18 cellular contexts compared by ENCODE assay signal in genomic region chr12:131283191-131283861, GRCh38.
DNase-seq lines count a peak whose midpoint lies in the region; ATAC-seq and TF ChIP-seq lines count a peak whose summit lies in the region.
"Had no signal": no experiment of that assay in that cellular context is flagged by ENCODE, and none has a peak within 500 bp of the region (broad histone marks: within the 10 kb centered on the region; RNA-seq: fewer than 3 reads in every experiment).

No MANE protein-coding gene starts in this region.

- peak overlapping the region; percentile 44 for H4K5ac ChIP-seq in H9 (ENCODE audit: insufficient read length, low read depth, low read length)

- H2BK5ac ChIP-seq in H9 (ENCODE audit: insufficient read length, low read length) = no peak overlapping the region

- H2AFZ ChIP-seq in H9 (ENCODE audit: low read length) = no peak overlapping the region
- H2AFZ ChIP-seq: PC-9 had no signal

- no peaks in the 10 kb centered on the region for H3K4me1 Mint-ChIP-seq in activated CD4-positive, alpha-beta memory T cell treated with anti-CD3 and anti-CD28 coated beads, Interleukin-2, amount 10 ng/mL, durations not matched to agents 7 days and 5 days
- no peaks in the 10 kb centered on the region for H3K4me1 Mint-ChIP-seq in activated CD4-positive, alpha-beta memory T cell treated with anti-CD3 and anti-CD28 coated beads for 36 hours (ENCODE audit: low read depth)
- H3K4me1 Mint-ChIP-seq in H9 = peaks cover 3 to 24% of the 10 kb centered on the region in 2 experiments; a peak in 3 of 4 replicates
- H3K4me1 Mint-ChIP-seq in endothelial cell (ENCODE audit: unreplicated experiment) = no peaks in the 10 kb centered on the region

- H3K14ac ChIP-seq in H9 (ENCODE audit: insufficient read depth, low read length) = no peak overlapping the region

- POLR2A ChIA-PET in activated CD4-positive, alpha-beta memory T cell treated with anti-CD3 and anti-CD28 coated beads, Interleukin-2, amount 10 ng/mL, durations not matched to agents 7 days and 5 days (lab: Charles Lee) = no interaction called here
- POLR2A ChIA-PET in activated CD4-positive, alpha-beta memory T cell treated with anti-CD3 and anti-CD28 coated beads for 36 hours (lab: Charles Lee) = no interaction called here

- no peak overlapping the region for H2BK20ac ChIP-seq in H9 (ENCODE audit: low read depth, low read length, poor library complexity, severe bottlenecking)

- H3K36me3 Mint-ChIP-seq in activated CD4-positive, alpha-beta memory T cell treated with anti-CD3 and anti-CD28 coated beads, Interleukin-2, amount 10 ng/mL, durations not matched to agents 7 days and 5 days (ENCODE audit: low read depth) = no peaks in the 10 kb centered on the region
- H3K36me3 Mint-ChIP-seq in activated CD4-positive, alpha-beta memory T cell treated with anti-CD3 and anti-CD28 coated beads for 36 hours = no peaks in the 10 kb centered on the region
- H3K36me3 Mint-ChIP-seq in H9 (ENCODE audit: insufficient read depth in 1 of 3, low read depth in 3 of 3) = peaks cover 0 to 2% (median 0%) of the 10 kb centered on the region in 3 experiments; a peak in 1 of 7 replicates
- peaks cover 9% of the 10 kb centered on the region for H3K36me3 Mint-ChIP-seq in endothelial cell (ENCODE audit: low read depth, unreplicated experiment)
- H3K36me3 Mint-ChIP-seq: CD8-positive, alpha-beta T cell had no signal

- no peak overlapping the region for H2BK15ac ChIP-seq in H9 (ENCODE audit: low read depth, low read length)

- H4K8ac ChIP-seq in H9 (replicated peaks; ENCODE audit: insufficient read length, low read depth, low read length) = peak overlapping the region; percentile 29

- H3K9me3 Mint-ChIP-seq in activated CD4-positive, alpha-beta memory T cell treated with anti-CD3 and anti-CD28 coated beads, Interleukin-2, amount 10 ng/mL, durations not matched to agents 7 days and 5 days = no peaks in the 10 kb centered on the region
- no peaks in the 10 kb centered on the region for H3K9me3 Mint-ChIP-seq in activated CD4-positive, alpha-beta memory T cell treated with anti-CD3 and anti-CD28 coated beads for 36 hours
- H3K9me3 Mint-ChIP-seq in H9 = no peaks in the 10 kb centered on the region; a peak in 1 of 5 replicates
- H3K9me3 Mint-ChIP-seq in endothelial cell (ENCODE audit: unreplicated experiment) = no peaks in the 10 kb centered on the region
- H3K9me3 Mint-ChIP-seq: CD8-positive, alpha-beta T cell had no signal

- H3K9ac ChIP-seq in H9 (ENCODE audit: extremely low read depth, insufficient read length, low read length) = no peak overlapping the region
- H3K9ac ChIP-seq: BLaER1 had no signal

- H3K56ac ChIP-seq in H9 (ENCODE audit: insufficient read length, low read depth, low read length) = no peak overlapping the region

- no peak overlapping the region for H3K4ac ChIP-seq in H9 (ENCODE audit: low read depth, low read length)

- no peak overlapping the region for H3T11ph ChIP-seq in H9 (ENCODE audit: low read length)

- TF ChIP-seq CTCF in H9 (conservative IDR thresholded peaks at IDR 0.05) (no peak), endothelial cell (IDR thresholded peaks at IDR 0.05; ENCODE audit: unreplicated experiment) (no peak)

- no peak overlapping the region for H4K91ac ChIP-seq in H9 (ENCODE audit: insufficient read length, low read depth, low read length)

- H3K27me3 Mint-ChIP-seq in activated CD4-positive, alpha-beta memory T cell treated with anti-CD3 and anti-CD28 coated beads, Interleukin-2, amount 10 ng/mL, durations not matched to agents 7 days and 5 days = no peaks in the 10 kb centered on the region
- peaks cover 4% of the 10 kb centered on the region for H3K27me3 Mint-ChIP-seq in activated CD4-positive, alpha-beta memory T cell treated with anti-CD3 and anti-CD28 coated beads for 36 hours
- H3K27me3 Mint-ChIP-seq in H9 (ENCODE audit: low read depth) (no peaks in the 10 kb centered on the region), endothelial cell (ENCODE audit: unreplicated experiment) (peaks cover 16% of the 10 kb centered on the region)

- H3K4me1 ChIP-seq in H9 (ENCODE audit: insufficient read depth, low read length) = no peaks in the 10 kb centered on the region; the same call in 1 of the 2 replicates

- ATAC-seq in HG03135 (IDR thresholded peaks at IDR 0.05; ENCODE audit: unreplicated experiment) (no peak), HG03280 (IDR thresholded peaks at IDR 0.05; ENCODE audit: unreplicated experiment) (no peak)
- ATAC-seq: CD8-positive, alpha-beta T cell; HCT116 had no signal

- no peak overlapping the region for H3K18ac ChIP-seq in H9 (ENCODE audit: insufficient read length, low read depth, low read length)

- H2AK5ac ChIP-seq in H9 (ENCODE audit: insufficient read length, low read length) = no peak overlapping the region

- H4K20me1 ChIP-seq in H9 (ENCODE audit: control insufficient read depth, insufficient read depth, insufficient read length) = no peaks in the 10 kb centered on the region
- H4K20me1 ChIP-seq: BLaER1 had no signal

- peak overlapping the region; percentile 5 for H3K27ac Mint-ChIP-seq in activated CD4-positive, alpha-beta memory T cell treated with anti-CD3 and anti-CD28 coated beads, Interleukin-2, amount 10 ng/mL, durations not matched to agents 7 days and 5 days
- H3K27ac Mint-ChIP-seq in activated CD4-positive, alpha-beta memory T cell treated with anti-CD3 and anti-CD28 coated beads for 36 hours = no peak overlapping the region
- H3K27ac Mint-ChIP-seq in H9 (no peak overlapping the region; a peak in 1 of 7 replicates), endothelial cell (ENCODE audit: unreplicated experiment) (peak overlapping the region; percentile 3)
- H3K27ac Mint-ChIP-seq: CD8-positive, alpha-beta T cell had no signal

- H3K4me2 ChIP-seq in H9 (ENCODE audit: insufficient read depth, insufficient read length, low read length) = no peak overlapping the region
- H3K4me2 ChIP-seq: BLaER1, PC-9 had no signal

- intact Hi-C loops in activated CD4-positive, alpha-beta memory T cell treated with anti-CD3 and anti-CD28 coated beads for 36 hours (cut with micrococcal nuclease) = no loop called here
- intact Hi-C loops in posterior vena cava (cut with DNase I) = no loop called here

- no peaks in the 10 kb centered on the region for H3K79me1 ChIP-seq in H9 (ENCODE audit: insufficient read depth, low read depth, low read length, poor library complexity, severe bottlenecking)

- CTCF ChIA-PET in activated CD4-positive, alpha-beta memory T cell treated with anti-CD3 and anti-CD28 coated beads, Interleukin-2, amount 10 ng/mL, durations not matched to agents 7 days and 5 days (lab: Charles Lee) = no interaction called here
- CTCF ChIA-PET in activated CD4-positive, alpha-beta memory T cell treated with anti-CD3 and anti-CD28 coated beads for 36 hours (lab: Charles Lee) = no interaction called here

- H3K9me3 ChIP-seq in H9 (ENCODE audit: control insufficient read depth, low read depth, low read length) = no peaks in the 10 kb centered on the region
- H3K9me3 ChIP-seq: BLaER1 had no signal

- H3K79me2 ChIP-seq in H9 (ENCODE audit: insufficient read depth, low read length) = no peaks in the 10 kb centered on the region

- no peak overlapping the region for H2BK120ac ChIP-seq in H9 (ENCODE audit: low read depth, low read length, poor library complexity, severe bottlenecking)

- WGBS in H9 (ENCODE audit: extremely low coverage, insufficient read length, low lambda C conversion rate) = 100% methylated on average over 1 of the region's 11 CpGs

- no peak overlapping the region for H3K23ac ChIP-seq in H9 (ENCODE audit: insufficient read length, low read depth, low read length)

- no peaks in the 10 kb centered on the region for H3K27me3 ChIP-seq in H9 (ENCODE audit: insufficient read depth, low read length)
- H3K27me3 ChIP-seq: BLaER1 had no signal

- no peaks in the 10 kb centered on the region for H3K23me2 ChIP-seq in H9 (ENCODE audit: insufficient read length, low read depth, low read length, poor library complexity, severe bottlenecking)

- no peak overlapping the region for H3K4me3 Mint-ChIP-seq in activated CD4-positive, alpha-beta memory T cell treated with anti-CD3 and anti-CD28 coated beads, Interleukin-2, amount 10 ng/mL, durations not matched to agents 7 days and 5 days
- no peak overlapping the region for H3K4me3 Mint-ChIP-seq in activated CD4-positive, alpha-beta memory T cell treated with anti-CD3 and anti-CD28 coated beads for 36 hours
- H3K4me3 Mint-ChIP-seq in H9 (no peak overlapping the region; a peak in 1 of 5 replicates), endothelial cell (ENCODE audit: unreplicated experiment) (no peak overlapping the region)
- H3K4me3 Mint-ChIP-seq: CD8-positive, alpha-beta T cell had no signal

- H2BK12ac ChIP-seq in H9 (ENCODE audit: insufficient read length, low read depth, low read length) = no peak overlapping the region

- DNase-seq in activated CD4-positive, alpha-beta memory T cell treated with anti-CD3 and anti-CD28 coated beads, Interleukin-2, amount 10 ng/mL, durations not matched to agents 7 days and 5 days = no peak
- no peak for DNase-seq in activated CD4-positive, alpha-beta memory T cell treated with anti-CD3 and anti-CD28 coated beads for 36 hours
- no peak for DNase-seq in H9
- DNase-seq in endothelial cell (ENCODE audit: low spot score) = no peak
- peak; percentile 43 for DNase-seq in posterior vena cava (ENCODE audit: low spot score)
- no peak for DNase-seq in activated CD4-positive, alpha-beta T cell treated with anti-CD3 and anti-CD28 coated beads for 48 hours
- DNase-seq: CD8-positive, alpha-beta T cell; DMS79; MM.1S; NCI-H1092 treated with DMSO at 0.1 percent for 48 hours; NCI-H2081 treated with DMSO at 0.1 percent for 48 hours; NCI-H2227 treated with DMSO at 0.1 percent for 48 hours; NCI-H524; PC-9 had no signal

- H3K27ac ChIP-seq in H9 (ENCODE audit: insufficient read length, low read depth, low read length) = no peak overlapping the region
- H3K27ac ChIP-seq: BLaER1, PC-9 had no signal

Comparison
In these comparisons a context has a peak if more than half of its experiments do, and no peak if none do; other contexts are left out.
1. H3K27ac Mint-ChIP-seq: peak in activated CD4-positive, alpha-beta memory T cell treated with anti-CD3 and anti-CD28 coated beads, Interleukin-2, amount 10 ng/mL, durations not matched to agents 7 days and 5 days (single experiment) and endothelial cell (single experiment); none in activated CD4-positive, alpha-beta memory T cell treated with anti-CD3 and anti-CD28 coated beads for 36 hours (single experiment) and H9 (0 of 3).